8 cellular contexts compared by ENCODE assay signal in the genomic region with DNA sequence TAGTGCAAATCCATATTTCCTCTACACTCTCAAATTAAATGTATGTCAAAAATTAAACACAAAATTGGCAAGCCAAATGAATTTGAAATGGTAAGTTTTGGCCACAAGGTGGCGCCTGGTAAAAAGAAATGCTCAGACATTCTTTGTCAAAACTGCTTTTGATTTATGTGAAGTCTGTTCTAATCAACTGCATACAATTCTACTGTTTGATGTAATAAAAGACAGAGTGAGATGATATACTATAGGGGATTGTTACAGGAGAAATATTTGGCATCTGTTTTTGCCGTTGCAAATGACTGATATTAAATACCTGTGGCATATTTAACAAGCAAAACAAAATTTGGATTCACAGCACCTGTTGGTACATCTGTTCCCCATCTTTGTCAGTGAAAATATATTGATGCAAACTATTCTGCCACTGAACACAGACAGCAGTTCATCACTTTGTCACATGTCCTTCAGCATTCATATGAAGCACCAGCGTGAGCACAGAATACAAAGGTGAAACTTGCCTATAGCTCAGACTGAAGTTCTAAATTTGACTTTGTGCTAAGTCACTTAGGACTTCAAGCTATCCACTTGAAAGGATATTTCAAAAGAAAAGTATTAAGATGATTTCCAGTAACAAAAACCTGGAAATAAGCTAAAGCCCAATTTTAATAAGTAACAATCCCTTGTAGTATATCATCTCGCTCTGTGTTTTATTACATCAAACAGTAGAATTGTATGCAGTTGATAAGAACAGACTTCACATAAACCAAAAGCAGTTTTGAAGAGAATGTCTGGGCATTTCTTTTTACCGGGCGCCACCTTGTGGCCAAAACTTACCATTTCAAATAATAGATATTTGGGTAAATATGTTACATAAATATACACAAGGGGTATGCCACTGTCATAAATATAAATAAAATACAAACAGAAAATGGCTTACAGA. TPM values are rescaled to one million over a fixed set of nuclear protein-coding genes. Genes with fewer than 3 reads are reported as not detected.
DNase-seq lines count a peak whose midpoint lies in the region; ATAC-seq lines count a peak whose summit lies in the region.

No MANE protein-coding gene starts in this region.

- no peak overlapping the region for H3K4me3 ChIP-seq in mesendoderm (ENCODE audit: low read length)

- no peak overlapping the region for H3K27ac Mint-ChIP-seq in activated CD4-positive, alpha-beta T cell treated with anti-CD3 and anti-CD28 coated beads, Interleukin-2, amount 10 ng/mL, durations not matched to agents 24 days and 14 days

- no peak overlapping the region for H3K4ac ChIP-seq in mesendoderm (ENCODE audit: low read depth, low read length)

- H3K56ac ChIP-seq in mesendoderm (ENCODE audit: low read length): no peak overlapping the region

- H4K5ac ChIP-seq in mesendoderm (ENCODE audit: low read length): no peak overlapping the region

- peaks cover 2% of the 10 kb centered on the region for H3K27me3 Mint-ChIP-seq in activated CD4-positive, alpha-beta T cell treated with anti-CD3 and anti-CD28 coated beads, Interleukin-2, amount 10 ng/mL, durations not matched to agents 24 days and 14 days

- peaks cover 9% of the 10 kb centered on the region for H3K4me1 Mint-ChIP-seq in activated CD4-positive, alpha-beta T cell treated with anti-CD3 and anti-CD28 coated beads, Interleukin-2, amount 10 ng/mL, durations not matched to agents 24 days and 14 days

- intact Hi-C loops in activated CD4-positive, alpha-beta T cell treated with anti-CD3 and anti-CD28 coated beads, Interleukin-2, amount 10 ng/mL, durations not matched to agents 24 days and 14 days (cut with micrococcal nuclease): loop anchor here (1.0 to 5.0 kb wide), 4 partner anchors 185 to 380 kb away; no protein-coding TSS in a partner anchor

- WGBS in mesendoderm (ENCODE audit: extremely low coverage, insufficient coverage, low lambda C conversion rate): no CpG with 5 or more reads among the region's 6 CpGs

- no peak overlapping the region for H2BK5ac ChIP-seq in mesendoderm (ENCODE audit: low read length)

- H3K4me3 Mint-ChIP-seq in activated CD4-positive, alpha-beta T cell treated with anti-CD3 and anti-CD28 coated beads, Interleukin-2, amount 10 ng/mL, durations not matched to agents 24 days and 14 days: no peak overlapping the region

- H3K9me3 Mint-ChIP-seq in activated CD4-positive, alpha-beta T cell treated with anti-CD3 and anti-CD28 coated beads, Interleukin-2, amount 10 ng/mL, durations not matched to agents 24 days and 14 days: no peaks in the 10 kb centered on the region

- H3K79me1 ChIP-seq in mesendoderm (ENCODE audit: low read length): no peaks in the 10 kb centered on the region

- H3K27me3 ChIP-seq in mesendoderm (ENCODE audit: insufficient read depth, low read length, poor library complexity): no peaks in the 10 kb centered on the region

- no peak overlapping the region for H2BK15ac ChIP-seq in mesendoderm (replicated peaks; ENCODE audit: low read depth)

- no peak overlapping the region for H2AK5ac ChIP-seq in mesendoderm (ENCODE audit: low read length)

- no peaks in the 10 kb centered on the region for H3K79me2 ChIP-seq in mesendoderm (ENCODE audit: control insufficient read depth, insufficient read depth, low read length)

- H3K4me1 ChIP-seq in mesendoderm (ENCODE audit: control insufficient read depth, low read depth, low read length): no peaks in the 10 kb centered on the region

- no peak overlapping the region for H3K27ac ChIP-seq in mesendoderm (ENCODE audit: low read depth, low read length)

- no peak overlapping the region for H3K23ac ChIP-seq in mesendoderm (ENCODE audit: low read length)

- no peaks in the 10 kb centered on the region for H3K36me3 ChIP-seq in mesendoderm (ENCODE audit: control insufficient read depth, insufficient read depth, low read length)

- no peak overlapping the region for H4K8ac ChIP-seq in mesendoderm (ENCODE audit: low read depth, low read length)

- no peak for ATAC-seq in GM18861 (IDR thresholded peaks at IDR 0.05; ENCODE audit: unreplicated experiment)

- H3K18ac ChIP-seq in mesendoderm (ENCODE audit: low read length): no peak overlapping the region

- H3K4me2 ChIP-seq in mesendoderm (ENCODE audit: low read length): no peak overlapping the region

- no peak overlapping the region for H3K9ac ChIP-seq in mesendoderm (ENCODE audit: low read length)

- DNase-seq in NCI-H510A treated with DMSO at 0.1 percent for 48 hours (lab: John Stamatoyannopoulos, UW) (peak; percentile 78), NCI-H510A (lab: John Stamatoyannopoulos, UW) (no peak), NCI-H2227 (lab: John Stamatoyannopoulos, UW; ENCODE audit: unreplicated experiment) (peak; percentile 49), dermis microvascular lymphatic vessel endothelial cell (ENCODE audit: low read depth in 2 of 2) (peak; percentile 51 to 69), mesendoderm (peak; percentile 52)
- DNase-seq in activated CD4-positive, alpha-beta T cell treated with anti-CD3 and anti-CD28 coated beads, Interleukin-2, amount 10 ng/mL, durations not matched to agents 24 days and 14 days: peak; percentile 89
- DNase-seq in stimulated activated CD8-positive, alpha-beta memory T cell treated with anti-CD3 and anti-CD28 coated beads, Interleukin-4, amount 100 ng/mL, for 24 hours (ENCODE audit: low read depth): peak; percentile 26

- H2BK120ac ChIP-seq in mesendoderm (ENCODE audit: low read depth, low read length): no peak overlapping the region

- no peaks in the 10 kb centered on the region for H3K36me3 Mint-ChIP-seq in activated CD4-positive, alpha-beta T cell treated with anti-CD3 and anti-CD28 coated beads, Interleukin-2, amount 10 ng/mL, durations not matched to agents 24 days and 14 days (ENCODE audit: low read depth)

RNA-seq across cellular contexts. Expression of a gene that starts 10.2 kb away (rescaled TPM):
- total RNA-seq in activated CD4-positive, alpha-beta T cell treated with anti-CD3 and anti-CD28 coated beads, Interleukin-2, amount 10 ng/mL, durations not matched to agents 24 days and 14 days: not detected in 2 replicates
- 3.6 and 3.9 TPM in 2 replicates for total RNA-seq in dermis microvascular lymphatic vessel endothelial cell
- 0.08 TPM for polyA plus RNA-seq in mesendoderm (2013, experiment 1 of 2)
- 0.13 TPM for polyA plus RNA-seq in mesendoderm (2013, experiment 2 of 2)

RNA-seq across cellular contexts. Expression of a gene that starts 34.3 kb away (rescaled TPM):
- 7.6 and 9.1 TPM in 2 replicates for total RNA-seq in activated CD4-positive, alpha-beta T cell treated with anti-CD3 and anti-CD28 coated beads, Interleukin-2, amount 10 ng/mL, durations not matched to agents 24 days and 14 days
- total RNA-seq in dermis microvascular lymphatic vessel endothelial cell: 62.5 and 142 TPM in 2 replicates
- 39.3 TPM for polyA plus RNA-seq in mesendoderm (2013, experiment 1 of 2)
- polyA plus RNA-seq in mesendoderm (2013, experiment 2 of 2): 38.4 TPM
